8 cellular contexts compared by ENCODE assay signal in genomic region chr11:66335531-66336233, GRCh38. TPM values are rescaled to one million over a fixed set of nuclear protein-coding genes. Genes with fewer than 3 reads are reported as not detected.
DNase-seq lines count a peak whose midpoint lies in the region; ATAC-seq and TF ChIP-seq lines count a peak whose summit lies in the region.

No MANE protein-coding gene starts in this region.

- peaks cover 8% of the 10 kb centered on the region for H3K4me1 Mint-ChIP-seq in endodermal cell
- peaks cover 16% of the 10 kb centered on the region for H3K4me1 Mint-ChIP-seq in activated T-helper 2 cell treated with anti-CD3 and anti-CD28 coated beads, Interferon-gamma antibody, Interleukin-2, Interleukin-4, amounts not matched to agents 10 μg/mL and 5 μg/mL and 100 μg/mL, durations not matched to agents 14 hours and 24 hours and 36 hours (ENCODE audit: low read depth)

- no peak overlapping the region for H3K9ac ChIP-seq in endodermal cell (ENCODE audit: extremely low read depth, low read length, poor library complexity, severe bottlenecking)

- POLR2A ChIA-PET in RWPE1 (lab: Yijun Ruan, JAX; ENCODE audit: low non-redundant PET) = interaction anchor here (1.1 to 1.4 kb wide), 3 partner anchors 9 to 13 kb away, joined by 3 to 8 read pairs (median 4); no protein-coding TSS in a partner anchor

- H3K9me3 ChIP-seq in endodermal cell (ENCODE audit: control insufficient read depth, low read length) (no peaks in the 10 kb centered on the region), mucosa of descending colon (no peaks in the 10 kb centered on the region)

- H3K27me3 ChIP-seq in endodermal cell (ENCODE audit: control insufficient read depth, insufficient read depth, low read length, poor library complexity, severe bottlenecking) = no peaks in the 10 kb centered on the region

- WGBS in endodermal cell (ENCODE audit: insufficient coverage in 1 of 2, insufficient read length in 1 of 2), 2 experiments = 31 to 45% methylated on average over 25 to 35 of the region's 35 CpGs

- H3K36me3 Mint-ChIP-seq in endodermal cell (ENCODE audit: low read depth) = peaks cover 13% of the 10 kb centered on the region
- peaks cover 23% of the 10 kb centered on the region for H3K36me3 Mint-ChIP-seq in activated T-helper 2 cell treated with anti-CD3 and anti-CD28 coated beads, Interferon-gamma antibody, Interleukin-2, Interleukin-4, amounts not matched to agents 10 μg/mL and 5 μg/mL and 100 μg/mL, durations not matched to agents 14 hours and 24 hours and 36 hours (ENCODE audit: low read depth)

- no peak overlapping the region for H3K27ac Mint-ChIP-seq in endodermal cell
- H3K27ac Mint-ChIP-seq in activated T-helper 2 cell treated with anti-CD3 and anti-CD28 coated beads, Interferon-gamma antibody, Interleukin-2, Interleukin-4, amounts not matched to agents 10 μg/mL and 5 μg/mL and 100 μg/mL, durations not matched to agents 14 hours and 24 hours and 36 hours = no peak overlapping the region

- H3K27ac ChIP-seq in RWPE1 (peak overlapping the region; percentile 100), endodermal cell (ENCODE audit: low read depth, low read length) (no peak overlapping the region)

- TF ChIP-seq CTCF in RWPE1 (conservative IDR thresholded peaks at IDR 0.05; ENCODE audit: low read depth) = no peak
- no peak for TF ChIP-seq CTCF in endodermal cell (conservative IDR thresholded peaks at IDR 0.05)
- no peak for TF ChIP-seq CTCF in mucosa of descending colon (IDR thresholded peaks at IDR 0.05)

- ATAC-seq in GM18511 (IDR thresholded peaks at IDR 0.05; ENCODE audit: unreplicated experiment) (peak; percentile 9), mucosa of descending colon (peak; percentile 67), HG03095 (IDR thresholded peaks at IDR 0.05; ENCODE audit: unreplicated experiment) (no peak), HG03159 (IDR thresholded peaks at IDR 0.05; ENCODE audit: unreplicated experiment) (no peak)

- H3K36me3 ChIP-seq in endodermal cell (ENCODE audit: control insufficient read depth, insufficient read depth, low read length) (peaks cover 18% of the 10 kb centered on the region), mucosa of descending colon (ENCODE audit: low read depth) (peaks cover 5% of the 10 kb centered on the region)

- H3K4me3 ChIP-seq in endodermal cell (ENCODE audit: low read length) (peak overlapping the region; percentile 56), mucosa of descending colon (peak overlapping the region; percentile 31)

- CTCF ChIA-PET in RWPE1 (lab: Yijun Ruan, JAX) = interaction anchor here (0.6 to 3.4 kb wide), 6 partner anchors 9 to 53 kb away, joined by 3 to 22 read pairs (median 5); no protein-coding TSS in a partner anchor

- peak overlapping the region; percentile 63 for H3K4me3 Mint-ChIP-seq in endodermal cell
- no peak overlapping the region for H3K4me3 Mint-ChIP-seq in activated T-helper 2 cell treated with anti-CD3 and anti-CD28 coated beads, Interferon-gamma antibody, Interleukin-2, Interleukin-4, amounts not matched to agents 10 μg/mL and 5 μg/mL and 100 μg/mL, durations not matched to agents 14 hours and 24 hours and 36 hours (ENCODE audit: low read depth)

- H3K4me1 ChIP-seq in endodermal cell (ENCODE audit: control insufficient read depth, insufficient read depth, low read length) (peaks cover 13% of the 10 kb centered on the region), mucosa of descending colon (ENCODE audit: low read depth) (peaks cover 19% of the 10 kb centered on the region)

- intact Hi-C loops in mucosa of descending colon (cut with DNase I, micrococcal nuclease) = no loop called here
- intact Hi-C loops in activated T-helper 2 cell treated with anti-CD3 and anti-CD28 coated beads, Interferon-gamma antibody, Interleukin-2, Interleukin-4, amounts not matched to agents 10 μg/mL and 5 μg/mL and 100 μg/mL, durations not matched to agents 14 hours and 24 hours and 36 hours (cut with micrococcal nuclease) = no loop called here

- peaks cover 6% of the 10 kb centered on the region for H3K27me3 Mint-ChIP-seq in endodermal cell (ENCODE audit: insufficient read depth)
- peaks cover 1% of the 10 kb centered on the region for H3K27me3 Mint-ChIP-seq in activated T-helper 2 cell treated with anti-CD3 and anti-CD28 coated beads, Interferon-gamma antibody, Interleukin-2, Interleukin-4, amounts not matched to agents 10 μg/mL and 5 μg/mL and 100 μg/mL, durations not matched to agents 14 hours and 24 hours and 36 hours (ENCODE audit: low read depth)

- DNase-seq in RWPE1 (ENCODE audit: low spot score) (peak; percentile 26), endodermal cell (peak; percentile 81), mucosa of descending colon (peak in 2 of 3 donors; percentile 61 to 66), NCI-H510A treated with DMSO at 0.1 percent for 48 hours (lab: John Stamatoyannopoulos, UW) (no peak)
- no peak for DNase-seq in activated T-helper 2 cell treated with anti-CD3 and anti-CD28 coated beads, Interferon-gamma antibody, Interleukin-2, Interleukin-4, amounts not matched to agents 10 μg/mL and 5 μg/mL and 100 μg/mL, durations not matched to agents 14 hours and 24 hours and 36 hours (ENCODE audit: low spot score)

- no peaks in the 10 kb centered on the region for H3K9me3 Mint-ChIP-seq in endodermal cell
- H3K9me3 Mint-ChIP-seq in activated T-helper 2 cell treated with anti-CD3 and anti-CD28 coated beads, Interferon-gamma antibody, Interleukin-2, Interleukin-4, amounts not matched to agents 10 μg/mL and 5 μg/mL and 100 μg/mL, durations not matched to agents 14 hours and 24 hours and 36 hours = no peaks in the 10 kb centered on the region

RNA-seq across cellular contexts. Expression of gene RIN1, which starts 0.6 kb away (rescaled TPM):
- total RNA-seq in endodermal cell (1 to 10 TPM; 2.2 to 2.6 TPM), mucosa of descending colon (10 to 100 TPM in 1 of 3 donors, 1 to 10 TPM in 2; 5.2 to 12.7 (median 9.5) TPM)
- 3.6 TPM for polyA plus RNA-seq in endodermal cell (2013, experiment 1 of 2)
- 4.0 TPM for polyA plus RNA-seq in endodermal cell (2013, experiment 2 of 2)
- total RNA-seq in activated T-helper 2 cell treated with anti-CD3 and anti-CD28 coated beads, Interferon-gamma antibody, Interleukin-2, Interleukin-4, amounts not matched to agents 10 μg/mL and 5 μg/mL and 100 μg/mL, durations not matched to agents 14 hours and 24 hours and 36 hours = 1.5 and 1.6 TPM in 2 replicates

RNA-seq across cellular contexts. Expression of gene BRMS1, which starts 9.2 kb away (rescaled TPM):
- 10 to 100 TPM; 38.7 to 40.3 TPM for total RNA-seq in endodermal cell
- polyA plus RNA-seq in endodermal cell (2013, experiment 1 of 2) = 29.5 TPM
- 30.5 TPM for polyA plus RNA-seq in endodermal cell (2013, experiment 2 of 2)
- 10 to 100 TPM; 35.9 to 47.6 (median 39.3) TPM for total RNA-seq in mucosa of descending colon
- total RNA-seq in activated T-helper 2 cell treated with anti-CD3 and anti-CD28 coated beads, Interferon-gamma antibody, Interleukin-2, Interleukin-4, amounts not matched to agents 10 μg/mL and 5 μg/mL and 100 μg/mL, durations not matched to agents 14 hours and 24 hours and 36 hours = 45.1 and 46.0 TPM in 2 replicates

RNA-seq across cellular contexts. Expression of gene B4GAT1, which starts 11.7 kb away (rescaled TPM):
- total RNA-seq in endodermal cell (10 to 100 TPM; 29.4 to 45.7 TPM), mucosa of descending colon (10 to 100 TPM; 13.4 to 34.6 (median 13.4) TPM)
- polyA plus RNA-seq in endodermal cell (2013, experiment 1 of 2) = 46.8 TPM
- polyA plus RNA-seq in endodermal cell (2013, experiment 2 of 2) = 44.7 TPM
- 10.5 and 11.0 TPM in 2 replicates for total RNA-seq in activated T-helper 2 cell treated with anti-CD3 and anti-CD28 coated beads, Interferon-gamma antibody, Interleukin-2, Interleukin-4, amounts not matched to agents 10 μg/mL and 5 μg/mL and 100 μg/mL, durations not matched to agents 14 hours and 24 hours and 36 hours

RNA-seq across cellular contexts. Expression of gene CD248, which starts 18.8 kb away (rescaled TPM):
- total RNA-seq in endodermal cell = under 1 TPM; 0.33 to 0.40 TPM
- 4.7 TPM for polyA plus RNA-seq in endodermal cell (2013, experiment 1 of 2)
- 5.5 TPM for polyA plus RNA-seq in endodermal cell (2013, experiment 2 of 2)
- 10 to 100 TPM in 2 of 3 donors, 1 to 10 TPM in 1; 4.5 to 37.7 (median 28.5) TPM for total RNA-seq in mucosa of descending colon
- total RNA-seq in activated T-helper 2 cell treated with anti-CD3 and anti-CD28 coated beads, Interferon-gamma antibody, Interleukin-2, Interleukin-4, amounts not matched to agents 10 μg/mL and 5 μg/mL and 100 μg/mL, durations not matched to agents 14 hours and 24 hours and 36 hours = not detected in 2 replicates

RNA-seq across cellular contexts. Expression of gene SLC29A2, which starts 35.9 kb away (rescaled TPM):
- total RNA-seq in endodermal cell = 10 to 100 TPM; 30.8 to 32.4 TPM
- 22.8 TPM for polyA plus RNA-seq in endodermal cell (2013, experiment 1 of 2)
- polyA plus RNA-seq in endodermal cell (2013, experiment 2 of 2) = 21.4 TPM
- total RNA-seq in mucosa of descending colon = 10 to 100 TPM; 10.3 to 22.6 (median 14.9) TPM
- 18.7 and 19.1 TPM in 2 replicates for total RNA-seq in activated T-helper 2 cell treated with anti-CD3 and anti-CD28 coated beads, Interferon-gamma antibody, Interleukin-2, Interleukin-4, amounts not matched to agents 10 μg/mL and 5 μg/mL and 100 μg/mL, durations not matched to agents 14 hours and 24 hours and 36 hours

Comparison
In these comparisons a context has a peak if more than half of its experiments do, and no peak if none do; other contexts are left out.
1. ATAC-seq: peak in GM18511 (single experiment) and mucosa of descending colon (single experiment); none in HG03095 (single experiment) and HG03159 (single experiment).
2. DNase-seq: peak in RWPE1 (single experiment), endodermal cell (single experiment) and mucosa of descending colon (2 of 3); none in NCI-H510A treated with DMSO at 0.1 percent for 48 hours (single experiment) and activated T-helper 2 cell treated with anti-CD3 and anti-CD28 coated beads, Interferon-gamma antibody, Interleukin-2, Interleukin-4, amounts not matched to agents 10 μg/mL and 5 μg/mL and 100 μg/mL, durations not matched to agents 14 hours and 24 hours and 36 hours (single experiment).